ENCODE assay signal across 18 cellular contexts in the genomic region with DNA sequence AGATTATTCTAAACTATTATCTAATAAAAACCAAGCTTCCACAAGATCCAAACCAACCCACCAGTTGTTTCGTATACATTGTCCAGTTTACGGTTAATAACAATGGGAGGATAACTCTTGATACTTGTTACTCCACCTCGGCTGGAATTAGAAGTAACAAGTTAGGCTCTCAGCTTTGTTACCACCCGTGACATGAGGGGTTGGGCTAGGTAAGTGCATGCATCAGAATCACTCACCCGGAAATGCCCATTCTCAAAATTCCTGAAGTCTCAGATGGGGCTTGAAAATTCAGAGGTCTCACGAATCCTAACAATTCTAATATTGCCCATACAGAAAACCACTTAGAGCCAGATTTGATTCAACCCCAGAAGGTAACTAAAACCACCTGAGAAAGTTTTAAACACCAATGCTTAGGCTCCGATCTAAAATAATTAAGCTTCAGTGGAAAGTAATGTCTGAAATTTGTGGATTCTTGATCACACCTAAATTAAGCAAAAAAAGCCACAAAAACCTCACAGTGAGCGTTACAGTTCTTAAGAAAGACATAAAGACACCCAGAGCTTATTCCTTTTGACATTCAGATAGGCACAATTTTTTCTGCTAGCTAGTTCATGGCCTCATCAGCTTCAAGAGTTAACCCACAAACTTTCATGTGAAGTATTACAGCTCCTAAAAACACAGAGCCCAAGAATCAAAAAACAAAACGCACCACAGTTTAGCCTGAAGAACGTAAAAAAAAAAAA. TPM values are rescaled to one million over a fixed set of nuclear protein-coding genes. Genes with fewer than 3 reads are reported as not detected.
A peak's percentile ranks its signal among the peaks of the same experiment; 100 is the strongest.
DNase-seq lines count a peak whose midpoint lies in the region; ATAC-seq, FAIRE-seq and TF ChIP-seq lines count a peak whose summit lies in the region.
"Had no signal": no experiment of that assay in that cellular context is flagged by ENCODE, and none has a peak within 500 bp of the region (broad histone marks: within the 10 kb centered on the region; RNA-seq: fewer than 3 reads in every experiment).

No MANE protein-coding gene starts in this region.

- DNase-seq in CD4-positive, CD25-positive, alpha-beta regulatory T cell: no peak
- DNase-seq in activated B cell treated with CpG ODN at 0.5 μM for 24 hours (no peak), esophagus muscularis mucosa (ENCODE audit: extremely low spot score) (peak; percentile 10), vagina (ENCODE audit: extremely low spot score in 2 of 2) (no peak), kidney (no peak)
- no peak for DNase-seq in stimulated activated CD4-positive, alpha-beta T cell treated with anti-CD3 and anti-CD28 coated beads, Interleukin-1b, Interleukin-23, amount 100 ng/mL, for 48 hours
- no peak for DNase-seq in effector CD4-positive, alpha-beta T cell
- DNase-seq: colonic mucosa; DMS79; left ventricle myocardium inferior; NCI-H1436 treated with DMSO at 0.1 percent for 48 hours; NCI-H2227 treated with DMSO at 0.1 percent for 48 hours; pancreas; stimulated activated CD4-positive, alpha-beta T cell treated with anti-CD3 and anti-CD28 coated beads, Interleukin-4, amount 100 ng/mL, for 4 hours; SW 1271 had no signal

- no peaks in the 10 kb centered on the region for H3K9me3 ChIP-seq in CD4-positive, CD25-positive, alpha-beta regulatory T cell (ENCODE audit: control insufficient read depth in 2 of 2, low read length in 2 of 2)
- H3K9me3 ChIP-seq in ES-I3 (ENCODE audit: control insufficient read depth, insufficient read depth, low read length): no peaks in the 10 kb centered on the region
- H3K9me3 ChIP-seq in esophagus muscularis mucosa: no peaks in the 10 kb centered on the region
- no peaks in the 10 kb centered on the region for H3K9me3 ChIP-seq in vagina
- no peaks in the 10 kb centered on the region for H3K9me3 ChIP-seq in kidney (ENCODE audit: control insufficient read depth in 1 of 2, low read length in 2 of 2)
- H3K9me3 ChIP-seq: ascending aorta, colonic mucosa, left ventricle myocardium inferior, pancreas had no signal

- no peak for TF ChIP-seq EP300 in esophagus muscularis mucosa (IDR thresholded peaks at IDR 0.05)

- H3K36me3 ChIP-seq in CD4-positive, CD25-positive, alpha-beta regulatory T cell (ENCODE audit: control insufficient read depth, insufficient read depth, low read length): no peaks in the 10 kb centered on the region
- no peaks in the 10 kb centered on the region for H3K36me3 ChIP-seq in ES-I3 (ENCODE audit: insufficient read depth, low read length)
- H3K36me3 ChIP-seq in esophagus muscularis mucosa: no peaks in the 10 kb centered on the region
- no peaks in the 10 kb centered on the region for H3K36me3 ChIP-seq in vagina
- no peaks in the 10 kb centered on the region for H3K36me3 ChIP-seq in kidney (ENCODE audit: control insufficient read depth in 1 of 2, insufficient read depth in 2 of 2, low read length in 2 of 2)
- H3K36me3 ChIP-seq: ascending aorta, colonic mucosa, left ventricle myocardium inferior, pancreas had no signal

- no peaks in the 10 kb centered on the region for H3K27me3 ChIP-seq in CD4-positive, CD25-positive, alpha-beta regulatory T cell (ENCODE audit: control insufficient read depth, insufficient read depth, low read length)
- H3K27me3 ChIP-seq in esophagus muscularis mucosa (no peaks in the 10 kb centered on the region), vagina (no peaks in the 10 kb centered on the region)
- H3K27me3 ChIP-seq: ascending aorta, colonic mucosa, pancreas had no signal

- TF ChIP-seq CTCF in activated B cell treated with CpG ODN at 0.5 μM for 24 hours (IDR thresholded peaks at IDR 0.05): no peak
- TF ChIP-seq CTCF in esophagus muscularis mucosa (IDR thresholded peaks at IDR 0.05): no peak
- TF ChIP-seq CTCF in vagina (IDR thresholded peaks at IDR 0.05): no peak
- no peak for TF ChIP-seq CTCF in kidney (IDR thresholded peaks at IDR 0.05; ENCODE audit: borderline replicate concordance, extremely low read depth, insufficient read depth)

- POLR2A ChIA-PET in activated B cell treated with CpG ODN at 0.5 μM for 24 hours (lab: Charles Lee): interaction anchor here (0.8 to 2.2 kb wide), 4 partner anchors 16 to 34 kb away, joined by 4 to 9 read pairs (median 6); a partner anchor contains a TSS

- H3K27ac ChIP-seq in CD4-positive, CD25-positive, alpha-beta regulatory T cell (ENCODE audit: insufficient read depth, low read length, poor library complexity, severe bottlenecking): no peak overlapping the region
- H3K27ac ChIP-seq in esophagus muscularis mucosa (replicated peaks in 1 of 4) (no peak overlapping the region), vagina (no peak overlapping the region), kidney (ENCODE audit: low read depth in 2 of 2, low read length in 2 of 2) (no peak overlapping the region)
- H3K27ac ChIP-seq: ascending aorta, colonic mucosa, left ventricle myocardium inferior, pancreas had no signal

- H3K9ac ChIP-seq in ES-I3 (ENCODE audit: low read depth, low read length) (peak overlapping the region; percentile 51), kidney (ENCODE audit: low read length in 2 of 2) (no peak overlapping the region)

- no peaks in the 10 kb centered on the region for H3K27me3 Mint-ChIP-seq in CD4-positive, CD25-positive, alpha-beta regulatory T cell
- H3K27me3 Mint-ChIP-seq in activated B cell treated with CpG ODN at 0.5 μM for 24 hours: no peaks in the 10 kb centered on the region

- no peak overlapping the region for H3K4me3 Mint-ChIP-seq in CD4-positive, CD25-positive, alpha-beta regulatory T cell
- no peak overlapping the region for H3K4me3 Mint-ChIP-seq in activated B cell treated with CpG ODN at 0.5 μM for 24 hours

- H3K9me3 Mint-ChIP-seq in CD4-positive, CD25-positive, alpha-beta regulatory T cell: peaks cover 0 to 2% (median 0%) of the 10 kb centered on the region in 7 donors
- H3K9me3 Mint-ChIP-seq in activated B cell treated with CpG ODN at 0.5 μM for 24 hours: peaks cover 6% of the 10 kb centered on the region

- no peak for ATAC-seq in CD4-positive, CD25-positive, alpha-beta regulatory T cell (ENCODE audit: low read depth in 2 of 2)
- no peak for ATAC-seq in activated B cell treated with CpG ODN at 0.5 μM for 24 hours (ENCODE audit: low read depth)
- ATAC-seq: pancreas had no signal

- H3K4me1 ChIP-seq in CD4-positive, CD25-positive, alpha-beta regulatory T cell (ENCODE audit: control insufficient read depth, insufficient read depth, low read length, poor library complexity, severe bottlenecking): peaks cover 4% of the 10 kb centered on the region
- H3K4me1 ChIP-seq in ES-I3 (ENCODE audit: insufficient read depth, low read length) (peaks cover 44% of the 10 kb centered on the region), esophagus muscularis mucosa (peaks cover 0 to 29% (median 15%) of the 10 kb centered on the region in 4 donors), vagina (no peaks in the 10 kb centered on the region), kidney (ENCODE audit: control insufficient read depth in 1 of 2, insufficient read depth in 1 of 2, low read depth in 1 of 2, low read length in 2 of 2) (peaks cover 0 to 9% of the 10 kb centered on the region in 2 donors)
- H3K4me1 ChIP-seq: ascending aorta, colonic mucosa had no signal

- TF ChIP-seq POLR2A in esophagus muscularis mucosa (IDR thresholded peaks at IDR 0.05; ENCODE audit: low read depth): no peak
- no peak for TF ChIP-seq POLR2A in vagina (IDR thresholded peaks at IDR 0.05)

- intact Hi-C loops in activated B cell treated with CpG ODN at 0.5 μM for 24 hours (cut with micrococcal nuclease): no loop called here
- intact Hi-C loops in esophagus muscularis mucosa (cut with DNase I): no loop called here
- intact Hi-C loops in vagina (cut with DNase I): no loop called here
- intact Hi-C loops in kidney (cut with DNase I): no loop called here

- 84% methylated on average over 10 of the region's 10 CpGs for WGBS in esophagus muscularis mucosa

- CTCF ChIA-PET in activated B cell treated with CpG ODN at 0.5 μM for 24 hours (lab: Charles Lee): interaction anchor here (1.0 to 5.3 kb wide), 4 partner anchors 17 to 84 kb away, joined by 3 to 37 read pairs (median 4); no protein-coding TSS in a partner anchor

- FAIRE-seq in kidney (lab: Jason Lieb, UNC): no peak
- FAIRE-seq: frontal cortex, pancreas had no signal

- peaks cover 0 to 40% (median 15%) of the 10 kb centered on the region in 4 donors for H3K4me1 Mint-ChIP-seq in CD4-positive, CD25-positive, alpha-beta regulatory T cell
- peaks cover 79% of the 10 kb centered on the region for H3K4me1 Mint-ChIP-seq in activated B cell treated with CpG ODN at 0.5 μM for 24 hours

- peak overlapping the region in 2 of 3 donors; percentile 26 to 44 for H3K27ac Mint-ChIP-seq in CD4-positive, CD25-positive, alpha-beta regulatory T cell
- peak overlapping the region; percentile 59 for H3K27ac Mint-ChIP-seq in activated B cell treated with CpG ODN at 0.5 μM for 24 hours

- peaks cover 3% of the 10 kb centered on the region for H3K36me3 Mint-ChIP-seq in CD4-positive, CD25-positive, alpha-beta regulatory T cell
- peaks cover 27% of the 10 kb centered on the region for H3K36me3 Mint-ChIP-seq in activated B cell treated with CpG ODN at 0.5 μM for 24 hours (ENCODE audit: low read depth)

- no peak overlapping the region for H3K4me3 ChIP-seq in CD4-positive, CD25-positive, alpha-beta regulatory T cell (ENCODE audit: low read depth, low read length)
- H3K4me3 ChIP-seq in esophagus muscularis mucosa (no peak overlapping the region), vagina (no peak overlapping the region), kidney (ENCODE audit: low read length in 2 of 2) (no peak overlapping the region)
- H3K4me3 ChIP-seq: ascending aorta, colonic mucosa, left ventricle myocardium inferior, pancreas had no signal

RNA-seq across cellular contexts. Expression of a gene that starts 27.1 kb away (rescaled TPM):
- 38.1 TPM for total RNA-seq in CD4-positive, CD25-positive, alpha-beta regulatory T cell
- 100 to 1,000 TPM; 100 to 116 (median 109) TPM for polyA plus RNA-seq in CD4-positive, CD25-positive, alpha-beta regulatory T cell
- total RNA-seq in activated B cell treated with CpG ODN at 0.5 μM for 24 hours (59.9 and 60.5 TPM in 2 replicates), esophagus muscularis mucosa (100 to 1,000 TPM in 1 of 4 donors, 10 to 100 TPM in 3; 23.3 to 123 (median 29.9) TPM), vagina (38.1 TPM), kidney (86.4 TPM)
- polyA plus RNA-seq in kidney (ENCODE audit: insufficient read depth, low read depth, low replicate concordance): 37.4 TPM

RNA-seq across cellular contexts. Expression of a gene that starts 34.3 kb away (rescaled TPM):
- total RNA-seq in CD4-positive, CD25-positive, alpha-beta regulatory T cell: 48.1 TPM
- 10 to 100 TPM; 29.1 to 46.2 (median 37.1) TPM for polyA plus RNA-seq in CD4-positive, CD25-positive, alpha-beta regulatory T cell
- total RNA-seq in activated B cell treated with CpG ODN at 0.5 μM for 24 hours: 142 and 149 TPM in 2 replicates
- 10 to 100 TPM in 1 of 4 donors, 1 to 10 TPM in 3; 5.4 to 17.7 (median 6.2) TPM for total RNA-seq in esophagus muscularis mucosa
- total RNA-seq in vagina: 6.9 TPM
- total RNA-seq in kidney: 13.4 TPM
- polyA plus RNA-seq in kidney (ENCODE audit: insufficient read depth, low read depth, low replicate concordance): 4.0 TPM
